ENCODE assay signal across 26 cellular contexts in genomic region chr14:102282751-102283465, GRCh38.
"Had no signal": no experiment of that assay in that cellular context is flagged by ENCODE, and none has a peak within 500 bp of the region (broad histone marks: within the 10 kb centered on the region; RNA-seq: fewer than 3 reads in every experiment).

No MANE protein-coding gene starts in this region.

- H3K36me3 ChIP-seq: upper lobe of right lung had no signal

- H3K9me3 Mint-ChIP-seq: activated CD4-positive, alpha-beta memory T cell treated with anti-CD3 and anti-CD28 coated beads for 36 hours; activated T-cell treated with anti-CD3 and anti-CD28 coated beads, Interleukin-2, amount 50 U/mL, for 4 hours; activated T-helper 17 cell treated with anti-CD3 and anti-CD28 coated beads, Interleukin-2, amount 50 U/mL, for 72 hours; central memory CD8-positive, alpha-beta T cell; natural killer cell treated with Interleukin-12 subunit alpha and Interleukin-12 subunit beta and Interleukin-15 and Interleukin-18, amount 100 ng/mL, for 72 hours; stimulated activated naive B cell treated with anti-CD40 and anti-IgM and Interleukin-4, amounts not matched to agents 10 μg/mL and 1 μg/mL and 100 μg/mL, for 72 hours had no signal

- H3K27ac Mint-ChIP-seq: activated CD4-positive, alpha-beta memory T cell treated with anti-CD3 and anti-CD28 coated beads for 36 hours; activated CD4-positive, alpha-beta T cell treated with anti-CD3 and anti-CD28 coated beads, Interleukin-2, amount 10 ng/mL, durations not matched to agents 24 days and 14 days; activated T-helper 17 cell treated with anti-CD3 and anti-CD28 coated beads, Interleukin-2, amount 50 U/mL, for 72 hours; natural killer cell treated with Interleukin-12 subunit alpha and Interleukin-12 subunit beta and Interleukin-15 and Interleukin-18, amount 100 ng/mL, for 72 hours; stimulated activated naive B cell treated with anti-CD40 and anti-IgM and Interleukin-4, amounts not matched to agents 10 μg/mL and 1 μg/mL and 100 μg/mL, for 72 hours had no signal

- H3K4me3 Mint-ChIP-seq: activated CD4-positive, alpha-beta memory T cell treated with anti-CD3 and anti-CD28 coated beads for 36 hours; activated CD4-positive, alpha-beta T cell treated with anti-CD3 and anti-CD28 coated beads, Interleukin-2, amount 10 ng/mL, durations not matched to agents 24 days and 14 days; activated T-cell treated with anti-CD3 and anti-CD28 coated beads, Interleukin-2, amount 50 U/mL, for 4 hours; activated T-helper 17 cell treated with anti-CD3 and anti-CD28 coated beads, Interleukin-2, amount 50 U/mL, for 72 hours; central memory CD8-positive, alpha-beta T cell; natural killer cell treated with Interleukin-12 subunit alpha and Interleukin-12 subunit beta and Interleukin-15 and Interleukin-18, amount 100 ng/mL, for 72 hours; stimulated activated naive B cell treated with anti-CD40 and anti-IgM and Interleukin-4, amounts not matched to agents 10 μg/mL and 1 μg/mL and 100 μg/mL, for 72 hours had no signal

- H3K27me3 ChIP-seq: gastroesophageal sphincter, stomach, thyroid gland, upper lobe of right lung had no signal

- H3K36me3 Mint-ChIP-seq: activated CD4-positive, alpha-beta memory T cell treated with anti-CD3 and anti-CD28 coated beads for 36 hours; natural killer cell treated with Interleukin-12 subunit alpha and Interleukin-12 subunit beta and Interleukin-15 and Interleukin-18, amount 100 ng/mL, for 72 hours; stimulated activated naive B cell treated with anti-CD40 and anti-IgM and Interleukin-4, amounts not matched to agents 10 μg/mL and 1 μg/mL and 100 μg/mL, for 72 hours had no signal

- H3K4me1 ChIP-seq: thyroid gland, upper lobe of right lung had no signal

- H3K9me3 ChIP-seq: gastroesophageal sphincter, mucosa of descending colon, stomach, thyroid gland, upper lobe of right lung had no signal

- H3K27me3 Mint-ChIP-seq: activated CD4-positive, alpha-beta memory T cell treated with anti-CD3 and anti-CD28 coated beads for 36 hours; activated CD4-positive, alpha-beta T cell treated with anti-CD3 and anti-CD28 coated beads, Interleukin-2, amount 10 ng/mL, durations not matched to agents 24 days and 14 days; activated T-helper 17 cell treated with anti-CD3 and anti-CD28 coated beads, Interleukin-2, amount 50 U/mL, for 72 hours; central memory CD8-positive, alpha-beta T cell; natural killer cell treated with Interleukin-12 subunit alpha and Interleukin-12 subunit beta and Interleukin-15 and Interleukin-18, amount 100 ng/mL, for 72 hours had no signal

- DNase-seq: activated CD4-positive, alpha-beta memory T cell treated with anti-CD3 and anti-CD28 coated beads for 36 hours; activated CD4-positive, alpha-beta T cell treated with anti-CD3 and anti-CD28 coated beads, Interleukin-2, amount 10 ng/mL, durations not matched to agents 24 days and 14 days; activated gamma-delta T cell treated with Interleukin-2 at 50 U/mL for 16 hours; activated naive CD4-positive, alpha-beta T cell treated with anti-CD3 and anti-CD28 coated beads, Interleukin-2, amount 50 U/mL, for 16 hours; activated T-cell treated with anti-CD3 and anti-CD28 coated beads, Interleukin-2, amount 50 U/mL, for 4 hours; amniotic stem cell; effector CD4-positive, alpha-beta T cell; hippocampal formation; left cardiac atrium; left ventricle myocardium superior; mucosa of descending colon; posterior cingulate gyrus; right cardiac atrium; stimulated activated CD4-positive, alpha-beta T cell treated with anti-CD3 and anti-CD28 coated beads, Interleukin-15, amount 100 ng/mL, for 24 hours; stimulated activated CD4-positive, alpha-beta T cell treated with anti-CD3 and anti-CD28 coated beads, Interleukin-2, amount 100 ng/mL, for 24 hours; stimulated activated naive B cell treated with anti-CD40 and anti-IgM and Interleukin-4, amounts not matched to agents 10 μg/mL and 1 μg/mL and 100 μg/mL, for 72 hours; stomach; T1000; thyroid gland; upper lobe of right lung; WERI-Rb-1 had no signal

- H3K27ac ChIP-seq: gastroesophageal sphincter, stomach, thyroid gland, upper lobe of right lung, WERI-Rb-1 had no signal

- ATAC-seq: activated CD4-positive, CD25-positive, alpha-beta regulatory T cell treated with anti-CD3 and anti-CD28 coated beads, Interleukin-2, amount 50 U/mL, for 24 hours; activated T-cell treated with anti-CD3 and anti-CD28 coated beads, Interleukin-2, amount 50 U/mL, for 4 hours; activated T-helper 17 cell treated with anti-CD3 and anti-CD28 coated beads, Interleukin-2, amount 50 U/mL, for 72 hours; gastroesophageal sphincter; left cardiac atrium; left ventricle myocardium superior; mucosa of descending colon; natural killer cell treated with Interleukin-12 subunit alpha and Interleukin-12 subunit beta and Interleukin-15 and Interleukin-18, amount 100 ng/mL, for 72 hours; right cardiac atrium; stimulated activated naive B cell treated with anti-CD40 and anti-IgM and Interleukin-4, amounts not matched to agents 10 μg/mL and 1 μg/mL and 100 μg/mL, for 72 hours; upper lobe of right lung had no signal

- H3K4me1 Mint-ChIP-seq: activated CD4-positive, alpha-beta T cell treated with anti-CD3 and anti-CD28 coated beads, Interleukin-2, amount 10 ng/mL, durations not matched to agents 24 days and 14 days; activated T-helper 17 cell treated with anti-CD3 and anti-CD28 coated beads, Interleukin-2, amount 50 U/mL, for 72 hours; central memory CD8-positive, alpha-beta T cell; stimulated activated naive B cell treated with anti-CD40 and anti-IgM and Interleukin-4, amounts not matched to agents 10 μg/mL and 1 μg/mL and 100 μg/mL, for 72 hours had no signal

- H3K4me3 ChIP-seq: gastroesophageal sphincter, mucosa of descending colon, stomach, thyroid gland, upper lobe of right lung had no signal
